21 cellular contexts compared by ENCODE assay signal in the genomic region with DNA sequence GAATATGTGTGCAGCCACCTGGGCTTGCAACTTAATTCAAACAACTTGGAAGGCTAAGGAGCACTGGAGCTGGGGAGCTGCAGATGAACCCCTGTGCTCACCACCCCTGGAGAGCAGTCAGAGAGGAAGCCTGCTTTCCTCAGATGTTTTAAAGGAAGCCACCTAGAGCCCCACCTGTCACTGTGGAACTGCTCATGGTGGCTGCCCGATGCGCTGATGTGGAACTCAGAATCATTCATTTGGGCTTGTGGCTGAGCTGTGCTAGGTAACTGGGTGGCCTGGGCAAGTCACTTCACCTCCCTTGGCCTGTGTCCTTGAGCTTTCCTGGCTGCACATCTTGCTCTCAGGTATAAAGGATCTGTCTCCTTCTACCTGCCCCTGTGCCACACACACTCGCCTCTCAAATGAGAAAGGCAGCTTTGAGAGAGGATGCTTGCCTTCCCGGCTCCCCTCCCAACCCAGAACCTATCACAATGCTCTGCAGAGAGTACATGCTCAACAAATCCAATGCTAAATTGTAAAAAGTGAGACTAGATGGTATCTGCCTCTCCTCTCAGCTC. TPM values are rescaled to one million over a fixed set of nuclear protein-coding genes. Genes with fewer than 3 reads are reported as not detected.
DNase-seq lines count a peak whose midpoint lies in the region; ATAC-seq, FAIRE-seq and TF ChIP-seq lines count a peak whose summit lies in the region.
"Had no signal": no experiment of that assay in that cellular context is flagged by ENCODE, and none has a peak within 500 bp of the region (broad histone marks: within the 10 kb centered on the region; RNA-seq: fewer than 3 reads in every experiment).

No MANE protein-coding gene starts in this region.

- CTCF ChIA-PET in HEK293 (lab: Yijun Ruan, JAX): interaction anchor here (0.6 kb wide), 1 partner anchor 19 kb away, joined by 3 read pairs; no protein-coding TSS in a partner anchor

- no peaks in the 10 kb centered on the region for H3K9me3 ChIP-seq in HEK293 (ENCODE audit: control insufficient read depth, insufficient read depth, low read depth, low read length)
- H3K9me3 ChIP-seq: uterus had no signal

- TF ChIP-seq CTCF in HEK293 (tag by site-specific recombination; IDR thresholded peaks at IDR 0.05): no peak
- TF ChIP-seq CTCF in brain (conservative IDR thresholded peaks at IDR 0.05): no peak
- TF ChIP-seq CTCF in osteocyte (IDR thresholded peaks at IDR 0.05): no peak
- TF ChIP-seq CTCF in progenitor cell of endocrine pancreas (IDR thresholded peaks at IDR 0.05; ENCODE audit: unreplicated experiment): no peak
- TF ChIP-seq CTCF in nephron progenitor cell (IDR thresholded peaks at IDR 0.05): no peak

- ATAC-seq in HG03196 (IDR thresholded peaks at IDR 0.05; ENCODE audit: unreplicated experiment): no peak

- FAIRE-seq in GM12891 (lab: Jason Lieb, UNC): peak; percentile 86

- peaks cover 7% of the 10 kb centered on the region for H3K4me1 ChIP-seq in HEK293 (ENCODE audit: control insufficient read depth, insufficient read depth, low read length)
- H3K4me1 ChIP-seq: uterus had no signal

- H3K27me3 Mint-ChIP-seq in brain (peaks cover 2% of the 10 kb centered on the region), osteocyte (ENCODE audit: unreplicated experiment) (no peaks in the 10 kb centered on the region), progenitor cell of endocrine pancreas (peaks cover 7% of the 10 kb centered on the region), nephron progenitor cell (ENCODE audit: low read depth, poor library complexity) (peaks cover 16% of the 10 kb centered on the region)

- no peak overlapping the region for H3K4me3 Mint-ChIP-seq in brain
- no peak overlapping the region for H3K4me3 Mint-ChIP-seq in osteocyte (ENCODE audit: unreplicated experiment)
- H3K4me3 Mint-ChIP-seq in progenitor cell of endocrine pancreas (ENCODE audit: low read depth): no peak overlapping the region
- H3K4me3 Mint-ChIP-seq in nephron progenitor cell: no peak overlapping the region
- H3K4me3 Mint-ChIP-seq: neural progenitor cell; stimulated activated naive CD8-positive, alpha-beta T cell treated with anti-CD3 and anti-CD28 coated beads, Interleukin-15, Interleukin-2, amounts not matched to agents 100 ng/mL and 50 ng/mL, for 24 hours had no signal

- no peak overlapping the region for H3K4me3 ChIP-seq in HEK293 (ENCODE audit: low read depth, low read length)
- H3K4me3 ChIP-seq: neural progenitor cell, uterus had no signal

- H3K36me3 ChIP-seq in HEK293 (ENCODE audit: control insufficient read depth in 2 of 2, insufficient read depth in 1 of 2, low read length in 2 of 2): peaks cover 0 to 3% of the 10 kb centered on the region in 2 experiments; a peak in 1 of 3 replicates
- H3K36me3 ChIP-seq: neural progenitor cell, uterus had no signal

- no peak for TF ChIP-seq POLR2A in GM12891 (IDR thresholded peaks at IDR 0.05; ENCODE audit: low read depth, low read length)

- H3K36me3 Mint-ChIP-seq in brain (peaks cover 40% of the 10 kb centered on the region), osteocyte (ENCODE audit: unreplicated experiment) (no peaks in the 10 kb centered on the region), progenitor cell of endocrine pancreas (ENCODE audit: insufficient read depth) (peaks cover 9% of the 10 kb centered on the region), nephron progenitor cell (ENCODE audit: low read depth) (no peaks in the 10 kb centered on the region)
- H3K36me3 Mint-ChIP-seq: neural progenitor cell had no signal

- H3K9me3 Mint-ChIP-seq in brain (no peaks in the 10 kb centered on the region), osteocyte (ENCODE audit: unreplicated experiment) (no peaks in the 10 kb centered on the region), progenitor cell of endocrine pancreas (ENCODE audit: low read depth) (no peaks in the 10 kb centered on the region), nephron progenitor cell (no peaks in the 10 kb centered on the region)
- H3K9me3 Mint-ChIP-seq: neural progenitor cell; stimulated activated naive CD8-positive, alpha-beta T cell treated with anti-CD3 and anti-CD28 coated beads, Interleukin-15, Interleukin-2, amounts not matched to agents 100 ng/mL and 50 ng/mL, for 24 hours had no signal

- H3K4me1 Mint-ChIP-seq in brain: peaks cover 93% of the 10 kb centered on the region
- peaks cover 26% of the 10 kb centered on the region for H3K4me1 Mint-ChIP-seq in osteocyte (ENCODE audit: unreplicated experiment)
- H3K4me1 Mint-ChIP-seq in progenitor cell of endocrine pancreas (ENCODE audit: low read depth): peaks cover 12% of the 10 kb centered on the region
- peaks cover 58% of the 10 kb centered on the region for H3K4me1 Mint-ChIP-seq in nephron progenitor cell

- DNase-seq in GM12891 (ENCODE audit: insufficient read length, low spot score) (no peak), osteocyte (ENCODE audit: extremely low spot score, unreplicated experiment) (peak; percentile 65), progenitor cell of endocrine pancreas (ENCODE audit: low spot score, unreplicated experiment) (no peak), NOMO-1 treated with DMSO at 0.1 percent for 48 hours (lab: John Stamatoyannopoulos, UW; ENCODE audit: unreplicated experiment) (no peak), nephron progenitor cell (no peak)
- DNase-seq: activated CD4-positive, alpha-beta T cell treated with anti-CD3 and anti-CD28 coated beads, Interleukin-2, amount 50 U/mL, for 4 hours; activated naive CD4-positive, alpha-beta T cell treated with anti-CD3 and anti-CD28 coated beads, Interleukin-2, amount 50 U/mL, for 16 hours; activated T-cell treated with anti-CD3 and anti-CD28 coated beads for 4 hours; DMS79 treated with DMSO at 0.1 percent for 48 hours; foreskin fibroblast; KG1; NCI-H2081 treated with DMSO at 0.1 percent for 48 hours; NCI-H524; SIG-M5; uterus had no signal

- no peak overlapping the region for H3K27ac ChIP-seq in HEK293 (ENCODE audit: extremely low read depth, low read depth, low read length)
- H3K27ac ChIP-seq: neural progenitor cell, uterus had no signal

- H3K27ac Mint-ChIP-seq in brain (peak overlapping the region in 3 of 5 experiments; percentile 52 to 77 (median 68)), osteocyte (ENCODE audit: unreplicated experiment) (no peak overlapping the region), progenitor cell of endocrine pancreas (no peak overlapping the region), nephron progenitor cell (no peak overlapping the region)
- H3K27ac Mint-ChIP-seq: neural progenitor cell had no signal

- POLR2A ChIA-PET in HEK293 (lab: Yijun Ruan, JAX): no interaction called here

TF ChIP-seq in GM12891, 5 proteins besides CTCF, POLR2A, EP300 and RAD21:
- no peak for TF ChIP-seq POLR2AphosphoS5 (IDR thresholded peaks at IDR 0.05; ENCODE audit: low read depth, low read length)
- TF ChIP-seq TAF1 (IDR thresholded peaks at IDR 0.05; ENCODE audit: low read depth, low read length): no peak
- no peak for TF ChIP-seq POU2F2 (IDR thresholded peaks at IDR 0.05; ENCODE audit: low read depth, low read length)
- no peak for TF ChIP-seq PAX5 (IDR thresholded peaks at IDR 0.05; ENCODE audit: insufficient read depth, low read length, severe bottlenecking)
- no peak; the same call in 1 of the 2 replicates for TF ChIP-seq SPI1 (IDR thresholded peaks at IDR 0.05; ENCODE audit: low read depth, low read length)

TF ChIP-seq in HEK293, 187 proteins besides CTCF, POLR2A, EP300 and RAD21:
- TF ChIP-seq ZNF2 (tag by site-specific recombination; IDR thresholded peaks at IDR 0.05) (no peak), ZFP3 (tag by site-specific recombination; IDR thresholded peaks at IDR 0.05; ENCODE audit: low read depth) (no peak), ZBTB17 (tag by site-specific recombination; IDR thresholded peaks at IDR 0.05) (peak; percentile 30; the same call in 1 of the 2 replicates)
- TF ChIP-seq, protein P1, sequence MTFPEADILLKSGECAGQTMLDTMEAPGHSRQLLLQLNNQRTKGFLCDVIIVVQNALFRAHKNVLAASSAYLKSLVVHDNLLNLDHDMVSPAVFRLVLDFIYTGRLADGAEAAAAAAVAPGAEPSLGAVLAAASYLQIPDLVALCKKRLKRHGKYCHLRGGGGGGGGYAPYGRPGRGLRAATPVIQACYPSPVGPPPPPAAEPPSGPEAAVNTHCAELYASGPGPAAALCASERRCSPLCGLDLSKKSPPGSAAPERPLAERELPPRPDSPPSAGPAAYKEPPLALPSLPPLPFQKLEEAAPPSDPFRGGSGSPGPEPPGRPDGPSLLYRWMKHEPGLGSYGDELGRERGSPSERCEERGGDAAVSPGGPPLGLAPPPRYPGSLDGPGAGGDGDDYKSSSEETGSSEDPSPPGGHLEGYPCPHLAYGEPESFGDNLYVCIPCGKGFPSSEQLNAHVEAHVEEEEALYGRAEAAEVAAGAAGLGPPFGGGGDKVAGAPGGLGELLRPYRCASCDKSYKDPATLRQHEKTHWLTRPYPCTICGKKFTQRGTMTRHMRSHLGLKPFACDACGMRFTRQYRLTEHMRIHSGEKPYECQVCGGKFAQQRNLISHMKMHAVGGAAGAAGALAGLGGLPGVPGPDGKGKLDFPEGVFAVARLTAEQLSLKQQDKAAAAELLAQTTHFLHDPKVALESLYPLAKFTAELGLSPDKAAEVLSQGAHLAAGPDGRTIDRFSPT (tag by site-specific recombination; IDR thresholded peaks at IDR 0.05): no peak

RNA-seq across cellular contexts. Expression of a gene that starts 41.3 kb away (rescaled TPM):
- polyA plus RNA-seq in GM12891 (2012; ENCODE audit: low read depth, missing spikeins): 10.6 TPM
- 22.7 TPM for polyA plus RNA-seq in brain (ENCODE audit: insufficient read depth, low read depth, low replicate concordance)
- 9.7 and 10.7 TPM in 2 replicates for total RNA-seq in osteocyte
- 46.2 and 47.9 TPM in 2 replicates for total RNA-seq in progenitor cell of endocrine pancreas
- total RNA-seq: T-helper 1 cell treated with Interleukin-12 subunit alpha and Interleukin-12 subunit beta and Interleukin-4 antibody, amounts not matched to agents 30 ng/mL and 1 ng/mL, for 36 hours had no signal

Comparison
In these comparisons a context has a peak if more than half of its experiments do, and no peak if none do; other contexts are left out.
1. H3K27ac Mint-ChIP-seq: peak in brain (3 of 5); none in osteocyte (single experiment), progenitor cell of endocrine pancreas (single experiment) and nephron progenitor cell (single experiment).